2 cellular contexts compared by ENCODE assay signal in the genomic region with DNA sequence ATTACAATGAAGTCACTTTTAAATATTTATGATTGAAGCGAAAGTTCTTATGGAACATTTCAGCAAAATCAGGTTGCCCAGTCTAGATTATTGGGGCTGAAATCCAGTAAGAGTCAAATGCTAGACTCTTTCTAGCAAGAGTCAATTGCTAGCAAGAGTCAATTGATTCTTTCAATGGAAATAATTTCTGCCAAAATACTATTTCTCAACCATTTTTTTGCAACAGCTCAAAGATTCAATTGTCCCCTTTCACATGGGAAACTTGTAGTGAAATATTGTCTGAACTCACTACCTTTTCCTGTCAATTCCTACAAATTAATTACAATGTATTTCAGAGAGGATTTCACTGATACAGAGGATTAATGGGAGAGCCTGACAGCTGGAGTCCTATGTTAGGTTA.
A peak's percentile ranks its signal among the peaks of the same experiment; 100 is the strongest.
TF ChIP-seq lines count a peak whose summit lies in the region.

No MANE protein-coding gene starts in this region.

TF ChIP-seq in liver, 16 proteins besides CTCF, POLR2A, EP300 and RAD21 (continued from another document):
- TF ChIP-seq, protein P1, sequence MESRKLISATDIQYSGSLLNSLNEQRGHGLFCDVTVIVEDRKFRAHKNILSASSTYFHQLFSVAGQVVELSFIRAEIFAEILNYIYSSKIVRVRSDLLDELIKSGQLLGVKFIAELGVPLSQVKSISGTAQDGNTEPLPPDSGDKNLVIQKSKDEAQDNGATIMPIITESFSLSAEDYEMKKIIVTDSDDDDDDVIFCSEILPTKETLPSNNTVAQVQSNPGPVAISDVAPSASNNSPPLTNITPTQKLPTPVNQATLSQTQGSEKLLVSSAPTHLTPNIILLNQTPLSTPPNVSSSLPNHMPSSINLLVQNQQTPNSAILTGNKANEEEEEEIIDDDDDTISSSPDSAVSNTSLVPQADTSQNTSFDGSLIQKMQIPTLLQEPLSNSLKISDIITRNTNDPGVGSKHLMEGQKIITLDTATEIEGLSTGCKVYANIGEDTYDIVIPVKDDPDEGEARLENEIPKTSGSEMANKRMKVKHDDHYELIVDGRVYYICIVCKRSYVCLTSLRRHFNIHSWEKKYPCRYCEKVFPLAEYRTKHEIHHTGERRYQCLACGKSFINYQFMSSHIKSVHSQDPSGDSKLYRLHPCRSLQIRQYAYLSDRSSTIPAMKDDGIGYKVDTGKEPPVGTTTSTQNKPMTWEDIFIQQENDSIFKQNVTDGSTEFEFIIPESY (IDR thresholded peaks at IDR 0.05): peak; percentile 46
- peak in 1 of 2 donors; percentile 44 for TF ChIP-seq EGR1 (IDR thresholded peaks at IDR 0.05; ENCODE audit: low read depth in 2 of 2)
- no peak for TF ChIP-seq TAF1 (conservative IDR thresholded peaks at IDR 0.05)
- TF ChIP-seq NR2F2 (IDR thresholded peaks at IDR 0.05): no peak
- TF ChIP-seq, protein P2, sequence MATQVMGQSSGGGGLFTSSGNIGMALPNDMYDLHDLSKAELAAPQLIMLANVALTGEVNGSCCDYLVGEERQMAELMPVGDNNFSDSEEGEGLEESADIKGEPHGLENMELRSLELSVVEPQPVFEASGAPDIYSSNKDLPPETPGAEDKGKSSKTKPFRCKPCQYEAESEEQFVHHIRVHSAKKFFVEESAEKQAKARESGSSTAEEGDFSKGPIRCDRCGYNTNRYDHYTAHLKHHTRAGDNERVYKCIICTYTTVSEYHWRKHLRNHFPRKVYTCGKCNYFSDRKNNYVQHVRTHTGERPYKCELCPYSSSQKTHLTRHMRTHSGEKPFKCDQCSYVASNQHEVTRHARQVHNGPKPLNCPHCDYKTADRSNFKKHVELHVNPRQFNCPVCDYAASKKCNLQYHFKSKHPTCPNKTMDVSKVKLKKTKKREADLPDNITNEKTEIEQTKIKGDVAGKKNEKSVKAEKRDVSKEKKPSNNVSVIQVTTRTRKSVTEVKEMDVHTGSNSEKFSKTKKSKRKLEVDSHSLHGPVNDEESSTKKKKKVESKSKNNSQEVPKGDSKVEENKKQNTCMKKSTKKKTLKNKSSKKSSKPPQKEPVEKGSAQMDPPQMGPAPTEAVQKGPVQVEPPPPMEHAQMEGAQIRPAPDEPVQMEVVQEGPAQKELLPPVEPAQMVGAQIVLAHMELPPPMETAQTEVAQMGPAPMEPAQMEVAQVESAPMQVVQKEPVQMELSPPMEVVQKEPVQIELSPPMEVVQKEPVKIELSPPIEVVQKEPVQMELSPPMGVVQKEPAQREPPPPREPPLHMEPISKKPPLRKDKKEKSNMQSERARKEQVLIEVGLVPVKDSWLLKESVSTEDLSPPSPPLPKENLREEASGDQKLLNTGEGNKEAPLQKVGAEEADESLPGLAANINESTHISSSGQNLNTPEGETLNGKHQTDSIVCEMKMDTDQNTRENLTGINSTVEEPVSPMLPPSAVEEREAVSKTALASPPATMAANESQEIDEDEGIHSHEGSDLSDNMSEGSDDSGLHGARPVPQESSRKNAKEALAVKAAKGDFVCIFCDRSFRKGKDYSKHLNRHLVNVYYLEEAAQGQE (IDR thresholded peaks at IDR 0.05): no peak
- TF ChIP-seq HNF4G (IDR thresholded peaks at IDR 0.05): no peak
- peak; percentile 60 to 73 for TF ChIP-seq HNF4A (conservative IDR thresholded peaks at IDR 0.05)
- peak in 1 of 2 donors; percentile 70 for TF ChIP-seq RXRA (IDR thresholded peaks at IDR 0.05)
- TF ChIP-seq GABPA (IDR thresholded peaks at IDR 0.05 in 1 of 2, conservative IDR thresholded peaks at IDR 0.05 in 1 of 2): no peak
- TF ChIP-seq, protein P3, sequence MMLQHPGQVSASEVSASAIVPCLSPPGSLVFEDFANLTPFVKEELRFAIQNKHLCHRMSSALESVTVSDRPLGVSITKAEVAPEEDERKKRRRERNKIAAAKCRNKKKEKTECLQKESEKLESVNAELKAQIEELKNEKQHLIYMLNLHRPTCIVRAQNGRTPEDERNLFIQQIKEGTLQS (IDR thresholded peaks at IDR 0.05): no peak
TF ChIP-seq in liver: peak in this region for 5.

TF ChIP-seq in HepG2, 621 proteins besides CTCF, POLR2A, EP300 and RAD21 (continued from another document):
- TF ChIP-seq, protein P4, sequence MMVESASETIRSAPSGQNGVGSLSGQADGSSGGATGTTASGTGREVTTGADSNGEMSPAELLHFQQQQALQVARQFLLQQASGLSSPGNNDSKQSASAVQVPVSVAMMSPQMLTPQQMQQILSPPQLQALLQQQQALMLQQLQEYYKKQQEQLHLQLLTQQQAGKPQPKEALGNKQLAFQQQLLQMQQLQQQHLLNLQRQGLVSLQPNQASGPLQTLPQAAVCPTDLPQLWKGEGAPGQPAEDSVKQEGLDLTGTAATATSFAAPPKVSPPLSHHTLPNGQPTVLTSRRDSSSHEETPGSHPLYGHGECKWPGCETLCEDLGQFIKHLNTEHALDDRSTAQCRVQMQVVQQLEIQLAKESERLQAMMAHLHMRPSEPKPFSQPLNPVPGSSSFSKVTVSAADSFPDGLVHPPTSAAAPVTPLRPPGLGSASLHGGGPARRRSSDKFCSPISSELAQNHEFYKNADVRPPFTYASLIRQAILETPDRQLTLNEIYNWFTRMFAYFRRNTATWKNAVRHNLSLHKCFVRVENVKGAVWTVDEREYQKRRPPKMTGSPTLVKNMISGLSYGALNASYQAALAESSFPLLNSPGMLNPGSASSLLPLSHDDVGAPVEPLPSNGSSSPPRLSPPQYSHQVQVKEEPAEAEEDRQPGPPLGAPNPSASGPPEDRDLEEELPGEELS (CRISPR knock-in tag; IDR thresholded peaks at IDR 0.05): no peak
- TF ChIP-seq THYN1 (CRISPR knock-in tag; IDR thresholded peaks at IDR 0.05; ENCODE audit: borderline replicate concordance, low read depth) (no peak), PITX1 (CRISPR knock-in tag; IDR thresholded peaks at IDR 0.05) (no peak), RBM22 (optimal IDR thresholded peaks at IDR 0.05; ENCODE audit: low read length) (no peak), TEAD2 (CRISPR knock-in tag; IDR thresholded peaks at IDR 0.05) (no peak), MAFF (IDR thresholded peaks at IDR 0.05; ENCODE audit: low read depth, low read length) (no peak), MBNL3 (CRISPR knock-in tag; conservative IDR thresholded peaks at IDR 0.05) (no peak), ZNF343 (CRISPR knock-in tag; IDR thresholded peaks at IDR 0.05) (no peak), ZNF546 (CRISPR knock-in tag; conservative IDR thresholded peaks at IDR 0.05) (no peak), ZNF660 (CRISPR knock-in tag; IDR thresholded peaks at IDR 0.05; ENCODE audit: borderline replicate concordance, low read depth) (no peak), ZNF441 (CRISPR knock-in tag; IDR thresholded peaks at IDR 0.05; ENCODE audit: borderline replicate concordance) (no peak)
- TF ChIP-seq, protein P5, sequence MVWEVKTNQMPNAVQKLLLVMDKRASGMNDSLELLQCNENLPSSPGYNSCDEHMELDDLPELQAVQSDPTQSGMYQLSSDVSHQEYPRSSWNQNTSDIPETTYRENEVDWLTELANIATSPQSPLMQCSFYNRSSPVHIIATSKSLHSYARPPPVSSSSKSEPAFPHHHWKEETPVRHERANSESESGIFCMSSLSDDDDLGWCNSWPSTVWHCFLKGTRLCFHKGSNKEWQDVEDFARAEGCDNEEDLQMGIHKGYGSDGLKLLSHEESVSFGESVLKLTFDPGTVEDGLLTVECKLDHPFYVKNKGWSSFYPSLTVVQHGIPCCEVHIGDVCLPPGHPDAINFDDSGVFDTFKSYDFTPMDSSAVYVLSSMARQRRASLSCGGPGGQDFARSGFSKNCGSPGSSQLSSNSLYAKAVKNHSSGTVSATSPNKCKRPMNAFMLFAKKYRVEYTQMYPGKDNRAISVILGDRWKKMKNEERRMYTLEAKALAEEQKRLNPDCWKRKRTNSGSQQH (CRISPR knock-in tag; IDR thresholded peaks at IDR 0.05; ENCODE audit: low read depth): no peak
TF ChIP-seq in HepG2: peak in this region for 0.
